17 cellular contexts compared by ENCODE assay signal in genomic region chr10:63718006-63718405, GRCh38.
DNase-seq lines count a peak whose midpoint lies in the region; ATAC-seq, FAIRE-seq and TF ChIP-seq lines count a peak whose summit lies in the region.
"Had no signal": no experiment of that assay in that cellular context is flagged by ENCODE, and none has a peak within 500 bp of the region (broad histone marks: within the 10 kb centered on the region; RNA-seq: fewer than 3 reads in every experiment).

No MANE protein-coding gene starts in this region.

- no TSS peak for BruUV-seq in IMR-90 (replicated peaks; lab: Mats Ljungman, UMichigan)

- peak overlapping the region; percentile 23; the same call in 1 of the 2 replicates for H2BK20ac ChIP-seq in IMR-90 (ENCODE audit: low read depth, low read length)

- no peak overlapping the region for H3K56ac ChIP-seq in IMR-90 (ENCODE audit: extremely low read depth, insufficient read depth, low read length)

- FAIRE-seq in astrocyte (lab: Jason Lieb, UNC) (no peak), H54 (lab: Jason Lieb, UNC) (no peak)

- no peaks in the 10 kb centered on the region for H3K79me1 ChIP-seq in IMR-90 (ENCODE audit: low read depth in 1 of 2, low read length in 2 of 2)

- TF ChIP-seq CTCF in IMR-90 (conservative IDR thresholded peaks at IDR 0.05; ENCODE audit: low read depth, low read length) (no peak), astrocyte (IDR thresholded peaks at IDR 0.05; ENCODE audit: insufficient read depth, low read depth, low read length) (no peak), GM13976 (IDR thresholded peaks at IDR 0.05; ENCODE audit: borderline replicate concordance, control extremely low read depth, extremely low read depth, insufficient read depth, missing control alignments) (no peak)

- peak overlapping the region in 1 of 2 experiments; percentile 13; a peak in 1 of 4 replicates for H4K8ac ChIP-seq in IMR-90 (ENCODE audit: low read depth in 2 of 2, low read length in 2 of 2)

- H3K4me2 ChIP-seq in BLaER1 (peak overlapping the region; percentile 18; the same call in 1 of the 2 replicates), IMR-90 (ENCODE audit: low read depth, low read length) (no peak overlapping the region), astrocyte (ENCODE audit: low read length) (peak overlapping the region; percentile 36)

- DNase-seq in IMR-90 (no peak), astrocyte (ENCODE audit: low read depth) (no peak), myocyte (ENCODE audit: low read depth) (peak; percentile 50), GM13976 (ENCODE audit: low spot score) (no peak), H54 (ENCODE audit: insufficient read length, low spot score) (no peak)
- DNase-seq: activated B cell treated with CpG ODN at 0.5 μM for 24 hours; activated CD8-positive, alpha-beta T cell treated with anti-CD3 and anti-CD28 coated beads, Interleukin-2, amount 10 ng/mL, durations not matched to agents 7 days and 5 days; activated naive CD8-positive, alpha-beta T cell treated with anti-CD3 and anti-CD28 coated beads for 36 hours; activated T-cell treated with anti-CD3 and anti-CD28 coated beads, Interleukin-2, amount 50 U/mL, for 48 hours; Calu3; NK-92 treated with Interleukin-12 subunit alpha and Interleukin-12 subunit beta, amount 100 ng/mL, for 24 hours; right lobe of liver; stimulated activated CD4-positive, alpha-beta T cell treated with anti-CD3 and anti-CD28 coated beads, Interleukin-1b, Interleukin-23, amount 100 ng/mL, for 48 hours; T-helper 17 cell had no signal

- H3K9me3 Mint-ChIP-seq in astrocyte (ENCODE audit: unreplicated experiment), result no peaks in the 10 kb centered on the region
- H3K9me3 Mint-ChIP-seq: activated B cell treated with CpG ODN at 0.5 μM for 24 hours; activated naive CD8-positive, alpha-beta T cell treated with anti-CD3 and anti-CD28 coated beads for 36 hours had no signal

- H3K18ac ChIP-seq in IMR-90 (ENCODE audit: low read depth, low read length), result no peak overlapping the region

- peak overlapping the region; percentile 56 for H3K27ac Mint-ChIP-seq in astrocyte (ENCODE audit: unreplicated experiment)
- H3K27ac Mint-ChIP-seq: activated B cell treated with CpG ODN at 0.5 μM for 24 hours; activated CD8-positive, alpha-beta T cell treated with anti-CD3 and anti-CD28 coated beads, Interleukin-2, amount 10 ng/mL, durations not matched to agents 7 days and 5 days; activated naive CD8-positive, alpha-beta T cell treated with anti-CD3 and anti-CD28 coated beads for 36 hours; T-helper 17 cell had no signal

- H3K4me1 ChIP-seq in BLaER1, result peaks cover 37% of the 10 kb centered on the region
- peaks cover 4% of the 10 kb centered on the region; the same call in 1 of the 2 replicates for H3K4me1 ChIP-seq in IMR-90 (ENCODE audit: control insufficient read depth, insufficient read depth, low read length)
- H3K4me1 ChIP-seq in astrocyte (ENCODE audit: insufficient read depth, low read length), result peaks cover 20% of the 10 kb centered on the region

- H3K27me3 Mint-ChIP-seq in astrocyte (ENCODE audit: low read depth, unreplicated experiment), result peaks cover 1% of the 10 kb centered on the region

- H3K23ac ChIP-seq in IMR-90 (ENCODE audit: low read depth, low read length), result no peak overlapping the region

- peaks cover 28% of the 10 kb centered on the region for H3K4me1 Mint-ChIP-seq in astrocyte (ENCODE audit: low read depth, unreplicated experiment)

- WGBS in IMR-90 (ENCODE audit: extremely low coverage in 2 of 2, insufficient read length in 1 of 2), 2 experiments, result no CpG with 5 or more reads among the region's 4 CpGs

- no peak overlapping the region for H2BK5ac ChIP-seq in IMR-90 (ENCODE audit: low read depth, low read length, poor library complexity, severe bottlenecking)

- no peak overlapping the region for H2BK15ac ChIP-seq in IMR-90 (ENCODE audit: low read depth, low read length)

- H3K4me3 ChIP-seq in BLaER1, result no peak overlapping the region
- no peak overlapping the region for H3K4me3 ChIP-seq in IMR-90 (ENCODE audit: insufficient read depth, low read depth, low read length)
- no peak overlapping the region for H3K4me3 ChIP-seq in astrocyte (ENCODE audit: insufficient read depth, low read depth, low read length)
- H3K4me3 ChIP-seq: right lobe of liver had no signal

- no peak overlapping the region; the same call in 1 of the 2 replicates for H2BK120ac ChIP-seq in IMR-90 (ENCODE audit: low read depth, low read length)

- in situ Hi-C loops in IMR-90 (cut with MboI; ENCODE audit: low sequenced_read_pairs) (loop anchor here (10.0 kb wide), 1 partner anchor 253 kb away; the partner anchor contains the start of gene JMJD1C), GM13976 (cut with MboI; ENCODE audit: low sequenced_read_pairs, unreplicated experiment) (no loop called here)

- H2AFZ ChIP-seq in IMR-90 (replicated peaks; ENCODE audit: low read length, poor library complexity), result peak overlapping the region; percentile 5
- peak overlapping the region; percentile 38 for H2AFZ ChIP-seq in astrocyte (ENCODE audit: low read depth, low read length)

- H3K36me3 Mint-ChIP-seq in astrocyte (ENCODE audit: low read depth, unreplicated experiment), result no peaks in the 10 kb centered on the region
- H3K36me3 Mint-ChIP-seq: activated naive CD8-positive, alpha-beta T cell treated with anti-CD3 and anti-CD28 coated beads for 36 hours had no signal

- no peak for ATAC-seq in IMR-90 (ENCODE audit: low read depth)
- no peak for ATAC-seq in GM19395 (IDR thresholded peaks at IDR 0.05; ENCODE audit: unreplicated experiment)
- ATAC-seq in GM21737 (IDR thresholded peaks at IDR 0.05; ENCODE audit: unreplicated experiment), result no peak
- ATAC-seq: activated CD8-positive, alpha-beta T cell treated with anti-CD3 and anti-CD28 coated beads, Interleukin-2, amount 10 ng/mL, durations not matched to agents 7 days and 5 days; right lobe of liver; T-helper 17 cell had no signal

- intact Hi-C loops in IMR-90 (cut with micrococcal nuclease), result loop anchor here (5.0 kb wide), 1 partner anchor 251 kb away; the partner anchor contains the start of gene JMJD1C

- no peaks in the 10 kb centered on the region for H3K27me3 ChIP-seq in BLaER1
- peaks cover 2% of the 10 kb centered on the region; the same call in 1 of the 2 replicates for H3K27me3 ChIP-seq in IMR-90 (ENCODE audit: control insufficient read depth, insufficient read depth, low read length)
- no peaks in the 10 kb centered on the region for H3K27me3 ChIP-seq in astrocyte (ENCODE audit: insufficient read depth, low read length)
- H3K27me3 ChIP-seq: right lobe of liver had no signal

- no peak overlapping the region for H2AK9ac ChIP-seq in IMR-90 (replicated peaks; ENCODE audit: low read depth, low read length, poor library complexity)

- H3K9me1 ChIP-seq in IMR-90 (ENCODE audit: insufficient read depth, low read length), result peaks cover 3% of the 10 kb centered on the region; the same call in 1 of the 2 replicates

- CTCF ChIA-PET in IMR-90 (lab: Yijun Ruan, JAX), result interaction anchor here (0.5 to 3.6 kb wide), 6 partner anchors 14 to 551 kb away, joined by 3 to 35 read pairs (median 7); no protein-coding TSS in a partner anchor

- no peak overlapping the region for H4K5ac ChIP-seq in IMR-90 (ENCODE audit: low read depth, low read length)

- H3K27ac ChIP-seq in BLaER1, result no peak overlapping the region
- no peak overlapping the region for H3K27ac ChIP-seq in IMR-90 (ENCODE audit: insufficient read depth, low read length)
- no peak overlapping the region for H3K27ac ChIP-seq in astrocyte (ENCODE audit: low read depth, low read length)

- POLR2A ChIA-PET in IMR-90 (lab: Charles Lee; ENCODE audit: unreplicated experiment), result interaction anchor here (0.5 kb wide), 1 partner anchor 517 kb away, joined by 5 read pairs; no protein-coding TSS in a partner anchor

- H4K91ac ChIP-seq in IMR-90 (ENCODE audit: insufficient read depth, low read depth, low read length), result no peak overlapping the region

- H3K9ac ChIP-seq in BLaER1, result no peak overlapping the region
- no peak overlapping the region for H3K9ac ChIP-seq in IMR-90 (ENCODE audit: low read depth, low read length)
- H3K9ac ChIP-seq in astrocyte (ENCODE audit: low read length), result no peak overlapping the region

- H3K4ac ChIP-seq in IMR-90 (ENCODE audit: low read depth, low read length), result 0 out of 2 replicates have a peak overlapping the region, but pooled peaks have one; percentile 16

- no peak overlapping the region for H2AK5ac ChIP-seq in IMR-90 (ENCODE audit: low read depth, low read length)

- no peaks in the 10 kb centered on the region for H4K20me1 ChIP-seq in BLaER1
- H4K20me1 ChIP-seq in IMR-90 (ENCODE audit: insufficient read depth, low read length), result no peaks in the 10 kb centered on the region
- H4K20me1 ChIP-seq in astrocyte (ENCODE audit: insufficient read depth, low read length), result no peaks in the 10 kb centered on the region

- dilution Hi-C loops in IMR-90 (cut with HindIII; ENCODE audit: low sequenced_read_pairs, unreplicated experiment), result loop anchor here (25.0 kb wide), 1 partner anchor 556 kb away; no protein-coding TSS in a partner anchor

- H3K9me3 ChIP-seq in BLaER1 (no peaks in the 10 kb centered on the region), IMR-90 (ENCODE audit: control insufficient read depth, insufficient read depth, low read length) (no peaks in the 10 kb centered on the region), astrocyte (ENCODE audit: insufficient read depth, low read depth, low read length) (no peaks in the 10 kb centered on the region)
- H3K9me3 ChIP-seq: right lobe of liver had no signal

- H3K36me3 ChIP-seq in BLaER1, result no peaks in the 10 kb centered on the region
- H3K36me3 ChIP-seq in IMR-90 (ENCODE audit: control insufficient read depth, insufficient read depth, low read length), result no peaks in the 10 kb centered on the region
- H3K36me3 ChIP-seq in astrocyte (ENCODE audit: insufficient read depth, low read length), result no peaks in the 10 kb centered on the region
- H3K36me3 ChIP-seq: right lobe of liver had no signal

- H3K14ac ChIP-seq in IMR-90 (replicated peaks; ENCODE audit: low read depth, low read length), result 0 out of 2 replicates have a peak overlapping the region, but pooled peaks have one; percentile 0

- no peak overlapping the region for H3K4me3 Mint-ChIP-seq in astrocyte (ENCODE audit: unreplicated experiment)
- H3K4me3 Mint-ChIP-seq: activated B cell treated with CpG ODN at 0.5 μM for 24 hours; activated CD8-positive, alpha-beta T cell treated with anti-CD3 and anti-CD28 coated beads, Interleukin-2, amount 10 ng/mL, durations not matched to agents 7 days and 5 days; activated naive CD8-positive, alpha-beta T cell treated with anti-CD3 and anti-CD28 coated beads for 36 hours; T-helper 17 cell had no signal

- TF ChIP-seq POLR2A in IMR-90 (IDR thresholded peaks at IDR 0.05; ENCODE audit: low read depth, low read length), result no peak
- no peak for TF ChIP-seq POLR2A in H54 (IDR thresholded peaks at IDR 0.05; ENCODE audit: low read depth, low read length)

- no peak for TF ChIP-seq RAD21 in IMR-90 (IDR thresholded peaks at IDR 0.05; ENCODE audit: low read length)

- H3K79me2 ChIP-seq in astrocyte (ENCODE audit: insufficient read depth, low read length), result no peaks in the 10 kb centered on the region

TF ChIP-seq in IMR-90, 13 proteins besides CTCF, POLR2A, EP300 and RAD21 (continues in another document):
- no peak for TF ChIP-seq RCOR1 (IDR thresholded peaks at IDR 0.05; ENCODE audit: insufficient replicate concordance, low read length)
- TF ChIP-seq RFX5 (IDR thresholded peaks at IDR 0.05; ENCODE audit: low read depth, low read length), result no peak
- no peak for TF ChIP-seq MAFK (IDR thresholded peaks at IDR 0.05; ENCODE audit: low read depth, low read length)
- no peak for TF ChIP-seq BHLHE40 (IDR thresholded peaks at IDR 0.05; ENCODE audit: low read depth, low read length)
